ENCODE assay signal across 22 cellular contexts in the genomic region with DNA sequence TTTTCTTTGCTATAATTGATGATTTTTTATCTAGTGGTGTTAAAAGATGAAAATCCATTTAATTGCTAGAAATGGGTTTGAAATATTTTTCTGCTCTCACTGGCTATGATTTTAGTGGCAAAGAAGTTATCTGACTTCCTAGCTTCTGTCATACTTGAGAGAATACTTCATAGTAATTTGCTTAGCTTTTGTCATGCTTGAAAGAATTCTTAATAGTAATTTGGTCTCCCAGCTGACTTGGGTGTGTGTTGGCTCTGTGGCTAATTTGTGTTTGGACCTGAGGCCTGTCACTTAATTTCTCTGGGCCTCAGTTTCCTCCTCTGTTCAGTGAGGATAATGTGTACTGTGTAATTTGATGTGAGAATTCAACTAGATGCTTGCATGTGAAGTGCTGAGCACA. TPM values are rescaled to one million over a fixed set of nuclear protein-coding genes. Genes with fewer than 3 reads are reported as not detected.
A peak's percentile ranks its signal among the peaks of the same experiment; 100 is the strongest.
DNase-seq lines count a peak whose midpoint lies in the region; ATAC-seq and TF ChIP-seq lines count a peak whose summit lies in the region.
"Had no signal": no experiment of that assay in that cellular context is flagged by ENCODE, and none has a peak within 500 bp of the region (broad histone marks: within the 10 kb centered on the region; RNA-seq: fewer than 3 reads in every experiment).

No MANE protein-coding gene starts in this region.

- peaks cover 66% of the 10 kb centered on the region for H3K36me3 Mint-ChIP-seq in CD4-positive, alpha-beta T cell (ENCODE audit: low read depth)
- H3K36me3 Mint-ChIP-seq in stimulated activated memory B cell treated with anti-CD40 and anti-IgM and Interleukin-4, amounts not matched to agents 10 μg/mL and 1 μg/mL and 100 μg/mL, for 72 hours = peaks cover 36% of the 10 kb centered on the region
- peaks cover 22% of the 10 kb centered on the region for H3K36me3 Mint-ChIP-seq in neural progenitor cell
- H3K36me3 Mint-ChIP-seq in natural killer cell = peaks cover 16% of the 10 kb centered on the region

- H3K9me2 ChIP-seq in Karpas-422 (replicated peaks; ENCODE audit: insufficient read depth, low read length) = no peaks in the 10 kb centered on the region

- CTCF ChIA-PET in CD4-positive, alpha-beta T cell (lab: Charles Lee) = no interaction called here

- H3K27ac ChIP-seq in CD4-positive, alpha-beta T cell (ENCODE audit: low read depth, low read length) = no peak overlapping the region
- H3K27ac ChIP-seq in Karpas-422 (ENCODE audit: low read length) = peak overlapping the region; percentile 65
- H3K27ac ChIP-seq in neural progenitor cell = no peak overlapping the region
- H3K27ac ChIP-seq: A549, GM23248 had no signal

- no peak for DNase-seq in CD4-positive, alpha-beta T cell
- peak; percentile 69 for DNase-seq in Karpas-422
- peak; percentile 33 for DNase-seq in germinal center (ENCODE audit: low spot score)
- no peak for DNase-seq in neural progenitor cell (ENCODE audit: low spot score)
- no peak for DNase-seq in HK-2 (ENCODE audit: unreplicated experiment)
- DNase-seq in natural killer cell = no peak
- DNase-seq: 8988T; ACHN; AML-193; C1 segment of cervical spinal cord; Caco-2; CD8-positive, alpha-beta T cell; DMS79; GF-D8; GM23248; H7; HCEC 1CT had no signal

- no peak for TF ChIP-seq CTCF in CD4-positive, alpha-beta T cell (IDR thresholded peaks at IDR 0.05)
- TF ChIP-seq CTCF in neural progenitor cell (IDR thresholded peaks at IDR 0.05) = no peak
- TF ChIP-seq CTCF in natural killer cell (IDR thresholded peaks at IDR 0.05) = no peak

- ATAC-seq in CD4-positive, alpha-beta T cell (ENCODE audit: poor library complexity) = no peak
- ATAC-seq in stimulated activated memory B cell treated with anti-CD40 and anti-IgM and Interleukin-4, amounts not matched to agents 10 μg/mL and 1 μg/mL and 100 μg/mL, for 72 hours = no peak
- ATAC-seq in natural killer cell = no peak
- no peak for ATAC-seq in HG03025 (IDR thresholded peaks at IDR 0.05; ENCODE audit: low FRiP score, unreplicated experiment)
- ATAC-seq: A549; CD8-positive, alpha-beta T cell had no signal

- H3K4me1 ChIP-seq in Karpas-422 (ENCODE audit: low read length) (peaks cover 50% of the 10 kb centered on the region), neural progenitor cell (no peaks in the 10 kb centered on the region)
- H3K4me1 ChIP-seq: A549, Caco-2 had no signal

- H2AFZ ChIP-seq in Karpas-422 (ENCODE audit: low read length) (no peak overlapping the region), neural progenitor cell (replicated peaks) (no peak overlapping the region)
- H2AFZ ChIP-seq: GM23248 had no signal

- H3K9me3 Mint-ChIP-seq in CD4-positive, alpha-beta T cell = no peaks in the 10 kb centered on the region
- H3K9me3 Mint-ChIP-seq in stimulated activated memory B cell treated with anti-CD40 and anti-IgM and Interleukin-4, amounts not matched to agents 10 μg/mL and 1 μg/mL and 100 μg/mL, for 72 hours = no peaks in the 10 kb centered on the region
- H3K9me3 Mint-ChIP-seq in neural progenitor cell = no peaks in the 10 kb centered on the region
- H3K9me3 Mint-ChIP-seq in natural killer cell = no peaks in the 10 kb centered on the region
- H3K9me3 Mint-ChIP-seq: CD8-positive, alpha-beta T cell had no signal

- peak overlapping the region; percentile 11 for H3K27ac Mint-ChIP-seq in CD4-positive, alpha-beta T cell
- peak overlapping the region; percentile 13 for H3K27ac Mint-ChIP-seq in stimulated activated memory B cell treated with anti-CD40 and anti-IgM and Interleukin-4, amounts not matched to agents 10 μg/mL and 1 μg/mL and 100 μg/mL, for 72 hours
- H3K27ac Mint-ChIP-seq in neural progenitor cell (no peak overlapping the region), natural killer cell (peak overlapping the region in 1 of 2 donors; percentile 15)
- H3K27ac Mint-ChIP-seq: CD8-positive, alpha-beta T cell had no signal

- H3K4me2 ChIP-seq in Karpas-422 (ENCODE audit: low read depth, low read length, poor library complexity, severe bottlenecking) (peak overlapping the region; percentile 53), neural progenitor cell (no peak overlapping the region)
- H3K4me2 ChIP-seq: A549 had no signal

- POLR2A ChIA-PET in CD4-positive, alpha-beta T cell (lab: Charles Lee) = no interaction called here

- H3K79me2 ChIP-seq in Karpas-422 (ENCODE audit: low read length) (peaks cover 64% of the 10 kb centered on the region), neural progenitor cell (ENCODE audit: low read depth) (peaks cover 1% of the 10 kb centered on the region)

- no peaks in the 10 kb centered on the region for H3K27me3 Mint-ChIP-seq in CD4-positive, alpha-beta T cell
- H3K27me3 Mint-ChIP-seq in stimulated activated memory B cell treated with anti-CD40 and anti-IgM and Interleukin-4, amounts not matched to agents 10 μg/mL and 1 μg/mL and 100 μg/mL, for 72 hours = no peaks in the 10 kb centered on the region
- H3K27me3 Mint-ChIP-seq in neural progenitor cell (ENCODE audit: insufficient read depth, low read depth) (no peaks in the 10 kb centered on the region), natural killer cell (ENCODE audit: low read depth in 2 of 2) (no peaks in the 10 kb centered on the region)

- H3K4me1 Mint-ChIP-seq in CD4-positive, alpha-beta T cell (ENCODE audit: low read depth) = peaks cover 13% of the 10 kb centered on the region
- H3K4me1 Mint-ChIP-seq in stimulated activated memory B cell treated with anti-CD40 and anti-IgM and Interleukin-4, amounts not matched to agents 10 μg/mL and 1 μg/mL and 100 μg/mL, for 72 hours = peaks cover 17% of the 10 kb centered on the region
- no peaks in the 10 kb centered on the region for H3K4me1 Mint-ChIP-seq in neural progenitor cell
- peaks cover 5 to 11% of the 10 kb centered on the region in 2 donors for H3K4me1 Mint-ChIP-seq in natural killer cell

- H3K4me3 Mint-ChIP-seq in CD4-positive, alpha-beta T cell = no peak overlapping the region
- H3K4me3 Mint-ChIP-seq in stimulated activated memory B cell treated with anti-CD40 and anti-IgM and Interleukin-4, amounts not matched to agents 10 μg/mL and 1 μg/mL and 100 μg/mL, for 72 hours = no peak overlapping the region
- no peak overlapping the region for H3K4me3 Mint-ChIP-seq in neural progenitor cell
- H3K4me3 Mint-ChIP-seq in natural killer cell = no peak overlapping the region
- H3K4me3 Mint-ChIP-seq: CD8-positive, alpha-beta T cell had no signal

- peaks cover 35% of the 10 kb centered on the region for H3K36me3 ChIP-seq in Karpas-422 (ENCODE audit: insufficient read depth, low read length)
- H3K36me3 ChIP-seq in neural progenitor cell = no peaks in the 10 kb centered on the region

- H3K27me3 ChIP-seq in CD4-positive, alpha-beta T cell (ENCODE audit: control insufficient read depth, insufficient read depth, low read length) = no peaks in the 10 kb centered on the region
- H3K27me3 ChIP-seq in Karpas-422 (ENCODE audit: low read length) (no peaks in the 10 kb centered on the region), neural progenitor cell (no peaks in the 10 kb centered on the region)

- H4K20me1 ChIP-seq in Karpas-422 (ENCODE audit: insufficient read depth, low read depth, low read length) (no peaks in the 10 kb centered on the region), neural progenitor cell (ENCODE audit: low read depth) (peaks cover 4% of the 10 kb centered on the region)

- 0 out of 2 replicates have a peak overlapping the region, but pooled peaks have one; percentile 0 for H3K9ac ChIP-seq in Karpas-422 (ENCODE audit: low read length)
- no peak overlapping the region for H3K9ac ChIP-seq in neural progenitor cell
- H3K9ac ChIP-seq: GM23248 had no signal

- no peaks in the 10 kb centered on the region for H3F3A ChIP-seq in neural progenitor cell (ENCODE audit: low read depth)

- H3K4me3 ChIP-seq in Karpas-422 (ENCODE audit: low read length) = no peak overlapping the region
- no peak overlapping the region for H3K4me3 ChIP-seq in neural progenitor cell
- H3K4me3 ChIP-seq: A549, GM23248 had no signal

- no peaks in the 10 kb centered on the region for H3K9me3 ChIP-seq in CD4-positive, alpha-beta T cell (ENCODE audit: control insufficient read depth, low read length)
- no peaks in the 10 kb centered on the region for H3K9me3 ChIP-seq in Karpas-422 (ENCODE audit: low read length)
- no peaks in the 10 kb centered on the region for H3K9me3 ChIP-seq in neural progenitor cell (ENCODE audit: low read depth)
- H3K9me3 ChIP-seq: A549, Caco-2 had no signal

- intact Hi-C loops in CD4-positive, alpha-beta T cell (cut with DNase I, micrococcal nuclease) = no loop called here
- intact Hi-C loops in natural killer cell (cut with micrococcal nuclease) = no loop called here

RNA-seq across cellular contexts. Expression of a gene that starts 12.8 kb away (rescaled TPM):
- 1 to 10 TPM; 6.5 to 7.5 TPM for total RNA-seq in CD4-positive, alpha-beta T cell
- 25.3 and 31.0 TPM in 2 replicates for total RNA-seq in Karpas-422 (2014; rRNA removed; shearing (Covaris generic); ENCODE audit: low replicate concordance)
- total RNA-seq in neural progenitor cell (ENCODE audit: low replicate concordance) (32.1 and 44.0 TPM in 2 replicates), natural killer cell (10 to 100 TPM; 10.6 to 14.7 (median 11.3) TPM)

RNA-seq across cellular contexts. Expression of a gene that starts 29.1 kb away (rescaled TPM):
- total RNA-seq in CD4-positive, alpha-beta T cell = not detected
- total RNA-seq in Karpas-422 (2014; rRNA removed; shearing (Covaris generic); ENCODE audit: low replicate concordance) = not detected in 2 replicates
- total RNA-seq in neural progenitor cell (ENCODE audit: low replicate concordance) (0.06 and 0.07 TPM in 2 replicates), natural killer cell (under 1 TPM; 0.20 to 0.96 (median 0.25) TPM)
- total RNA-seq: CD8-positive, alpha-beta T cell; Daoy; G401 had no signal

Comparison
In these comparisons a context has a peak if more than half of its experiments do, and no peak if none do; other contexts are left out.
1. DNase-seq: peak in Karpas-422 (single experiment) and germinal center (single experiment); none in CD4-positive, alpha-beta T cell (0 of 10), neural progenitor cell (single experiment), HK-2 (single experiment) and natural killer cell (single experiment).